11 cellular contexts compared by ENCODE assay signal in genomic region chr4:3461515-3462291, GRCh38. TPM values are rescaled to one million over a fixed set of nuclear protein-coding genes. Genes with fewer than 3 reads are reported as not detected.
A peak's percentile ranks its signal among the peaks of the same experiment; 100 is the strongest.
DNase-seq lines count a peak whose midpoint lies in the region; ATAC-seq and TF ChIP-seq lines count a peak whose summit lies in the region.
"Had no signal": no experiment of that assay in that cellular context is flagged by ENCODE, and none has a peak within 500 bp of the region (broad histone marks: within the 10 kb centered on the region; RNA-seq: fewer than 3 reads in every experiment).

No MANE protein-coding gene starts in this region.

- H3K27ac Mint-ChIP-seq in brain, result peak overlapping the region in 3 of 5 experiments; percentile 8 to 71 (median 57)
- no peak overlapping the region for H3K27ac Mint-ChIP-seq in activated T-cell treated with anti-CD3 and anti-CD28 coated beads, Interleukin-2, amount 50 U/mL, for 24 hours
- H3K27ac Mint-ChIP-seq: stimulated activated naive CD8-positive, alpha-beta T cell treated with anti-CD3 and anti-CD28 coated beads, Interleukin-15, amount 100 ng/mL, for 72 hours; T-helper 1 cell treated with Interleukin-12 subunit alpha and Interleukin-12 subunit beta and Interleukin-4 antibody, amounts not matched to agents 30 μg/mL and 1 μg/mL, for 36 hours had no signal

- no peaks in the 10 kb centered on the region for H3K36me3 ChIP-seq in left lung
- no peaks in the 10 kb centered on the region for H3K36me3 ChIP-seq in upper lobe of right lung

- H3K9me3 ChIP-seq in left lung (peaks cover 0 to 2% of the 10 kb centered on the region in 2 donors), upper lobe of right lung (no peaks in the 10 kb centered on the region)

- H3K36me3 Mint-ChIP-seq in brain, result no peaks in the 10 kb centered on the region
- no peaks in the 10 kb centered on the region for H3K36me3 Mint-ChIP-seq in activated T-cell treated with anti-CD3 and anti-CD28 coated beads, Interleukin-2, amount 50 U/mL, for 24 hours (ENCODE audit: low read depth)

- H3K27ac ChIP-seq in left lung (no peak overlapping the region), upper lobe of right lung (peak overlapping the region; percentile 36)

- peaks cover 14% of the 10 kb centered on the region for H3K27me3 Mint-ChIP-seq in brain
- H3K27me3 Mint-ChIP-seq in activated T-cell treated with anti-CD3 and anti-CD28 coated beads, Interleukin-2, amount 50 U/mL, for 24 hours, result peaks cover 33% of the 10 kb centered on the region

- TF ChIP-seq CTCF in brain (conservative IDR thresholded peaks at IDR 0.05) (no peak), left lung (IDR thresholded peaks at IDR 0.05) (no peak), upper lobe of right lung (IDR thresholded peaks at IDR 0.05) (no peak)

- H3K4me3 ChIP-seq in left lung (no peak overlapping the region), upper lobe of right lung (no peak overlapping the region)

- H3K27me3 ChIP-seq in left lung (peaks cover 6 to 55% of the 10 kb centered on the region in 2 donors), upper lobe of right lung (peaks cover 33% of the 10 kb centered on the region)

- H3K4me3 Mint-ChIP-seq in brain, result no peak overlapping the region
- no peak overlapping the region for H3K4me3 Mint-ChIP-seq in activated T-cell treated with anti-CD3 and anti-CD28 coated beads, Interleukin-2, amount 50 U/mL, for 24 hours
- H3K4me3 Mint-ChIP-seq: T-helper 1 cell treated with Interleukin-12 subunit alpha and Interleukin-12 subunit beta and Interleukin-4 antibody, amounts not matched to agents 30 μg/mL and 1 μg/mL, for 36 hours had no signal

- DNase-seq in NCI-H446 (lab: John Stamatoyannopoulos, UW), result peak; percentile 4 to 6
- DNase-seq in NCI-H446 treated with DMSO at 0.1 percent for 48 hours (lab: John Stamatoyannopoulos, UW), result no peak
- peak; percentile 77 to 88 for DNase-seq in left lung
- peak; percentile 87 for DNase-seq in upper lobe of right lung
- DNase-seq in central memory CD4-positive, alpha-beta T cell, result no peak
- DNase-seq in activated T-cell treated with anti-CD3 and anti-CD28 coated beads, Interleukin-2, amount 50 U/mL, for 24 hours, result no peak
- DNase-seq in HCEC 1CT, result no peak
- DNase-seq: Karpas-422; stimulated activated naive CD8-positive, alpha-beta T cell treated with anti-CD3 and anti-CD28 coated beads, Interleukin-15, amount 100 ng/mL, for 72 hours had no signal

- ATAC-seq in left lung (peak; percentile 89), upper lobe of right lung (peak; percentile 86)
- ATAC-seq: stimulated activated naive CD8-positive, alpha-beta T cell treated with anti-CD3 and anti-CD28 coated beads, Interleukin-15, amount 100 ng/mL, for 72 hours had no signal

- peaks cover 15% of the 10 kb centered on the region for H3K4me1 Mint-ChIP-seq in brain
- no peaks in the 10 kb centered on the region for H3K4me1 Mint-ChIP-seq in activated T-cell treated with anti-CD3 and anti-CD28 coated beads, Interleukin-2, amount 50 U/mL, for 24 hours (ENCODE audit: low read depth)

- intact Hi-C loops in left lung (cut with DNase I), result no loop called here
- intact Hi-C loops in upper lobe of right lung (cut with DNase I), result no loop called here

- peaks cover 4 to 18% (median 15%) of the 10 kb centered on the region in 5 experiments for H3K9me3 Mint-ChIP-seq in brain
- H3K9me3 Mint-ChIP-seq in activated T-cell treated with anti-CD3 and anti-CD28 coated beads, Interleukin-2, amount 50 U/mL, for 24 hours, result no peaks in the 10 kb centered on the region
- H3K9me3 Mint-ChIP-seq: stimulated activated naive CD8-positive, alpha-beta T cell treated with anti-CD3 and anti-CD28 coated beads, Interleukin-15, amount 100 ng/mL, for 72 hours; T-helper 1 cell treated with Interleukin-12 subunit alpha and Interleukin-12 subunit beta and Interleukin-4 antibody, amounts not matched to agents 30 μg/mL and 1 μg/mL, for 36 hours had no signal

- H3K4me1 ChIP-seq in left lung, result peaks cover 3 to 4% of the 10 kb centered on the region in 2 donors
- H3K4me1 ChIP-seq in upper lobe of right lung, result peaks cover 5% of the 10 kb centered on the region

RNA-seq across cellular contexts. Expression of gene DOK7, which starts 1.4 kb away (rescaled TPM):
- polyA plus RNA-seq in brain (ENCODE audit: insufficient read depth, low read depth, low replicate concordance), result 0.48 TPM
- total RNA-seq in left lung, result 1 to 10 TPM; 1.6 to 6.3 TPM
- total RNA-seq in upper lobe of right lung, result 3.6 TPM

RNA-seq across cellular contexts. Expression of gene HGFAC, which starts 19.9 kb away (rescaled TPM):
- 0.88 TPM for polyA plus RNA-seq in brain (ENCODE audit: insufficient read depth, low read depth, low replicate concordance)
- total RNA-seq in left lung, result under 1 TPM in 1 of 2 donors, not detected in 1; 0.32 TPM
- total RNA-seq in upper lobe of right lung, result 1.2 TPM

Comparison
In these comparisons a context has a peak if more than half of its experiments do, and no peak if none do; other contexts are left out.
1. DNase-seq: peak in NCI-H446 (2 of 2), left lung (2 of 2) and upper lobe of right lung (single experiment); none in NCI-H446 treated with DMSO at 0.1 percent for 48 hours (single experiment), central memory CD4-positive, alpha-beta T cell (single experiment), activated T-cell treated with anti-CD3 and anti-CD28 coated beads, Interleukin-2, amount 50 U/mL, for 24 hours (single experiment) and HCEC 1CT (single experiment).